11 cellular contexts compared by ENCODE assay signal in genomic region chr6:37576336-37576737, GRCh38.
A peak's percentile ranks its signal among the peaks of the same experiment; 100 is the strongest.
DNase-seq lines count a peak whose midpoint lies in the region; ATAC-seq and TF ChIP-seq lines count a peak whose summit lies in the region.
"Had no signal": no experiment of that assay in that cellular context is flagged by ENCODE, and none has a peak within 500 bp of the region (broad histone marks: within the 10 kb centered on the region; RNA-seq: fewer than 3 reads in every experiment).

No MANE protein-coding gene starts in this region.

- no peak for TF ChIP-seq POLR2A in NB4 (IDR thresholded peaks at IDR 0.05; ENCODE audit: extremely low read depth, insufficient read length)

- H3K36me3 Mint-ChIP-seq in osteocyte (ENCODE audit: unreplicated experiment) = no peaks in the 10 kb centered on the region
- H3K36me3 Mint-ChIP-seq: naive B cell had no signal

- no peak for ATAC-seq in HG03025 (IDR thresholded peaks at IDR 0.05; ENCODE audit: low FRiP score, unreplicated experiment)
- ATAC-seq: activated CD4-positive, CD25-positive, alpha-beta regulatory T cell treated with anti-CD3 and anti-CD28 coated beads, Interleukin-2, amount 50 U/mL, for 24 hours; activated T-helper 17 cell treated with anti-CD3 and anti-CD28 coated beads, Interleukin-2, amount 50 U/mL, for 72 hours had no signal

- H3K27me3 Mint-ChIP-seq in osteocyte (ENCODE audit: unreplicated experiment) = no peaks in the 10 kb centered on the region
- H3K27me3 Mint-ChIP-seq: activated T-helper 17 cell treated with anti-CD3 and anti-CD28 coated beads, Interleukin-2, amount 50 U/mL, for 72 hours; naive B cell had no signal

- TF ChIP-seq CTCF in NB4 (IDR thresholded peaks at IDR 0.05; ENCODE audit: low read depth, low read length) (no peak), choroid plexus epithelial cell (conservative IDR thresholded peaks at IDR 0.05; ENCODE audit: low read depth, low read length) (no peak), osteoblast (IDR thresholded peaks at IDR 0.05; ENCODE audit: extremely low read depth, low read depth, low read length) (no peak), osteocyte (IDR thresholded peaks at IDR 0.05) (no peak)

- H3K4me2 ChIP-seq in osteoblast (ENCODE audit: insufficient read depth, low read length) = no peak overlapping the region

- H3K4me1 ChIP-seq in osteoblast (ENCODE audit: insufficient read depth, low read length) = peaks cover 10% of the 10 kb centered on the region

- H3K4me1 Mint-ChIP-seq in osteocyte (ENCODE audit: unreplicated experiment) = peaks cover 11% of the 10 kb centered on the region
- H3K4me1 Mint-ChIP-seq: activated T-helper 17 cell treated with anti-CD3 and anti-CD28 coated beads, Interleukin-2, amount 50 U/mL, for 72 hours had no signal

- H3K9me3 Mint-ChIP-seq in osteocyte (ENCODE audit: unreplicated experiment) = no peaks in the 10 kb centered on the region
- H3K9me3 Mint-ChIP-seq: activated T-helper 17 cell treated with anti-CD3 and anti-CD28 coated beads, Interleukin-2, amount 50 U/mL, for 72 hours; naive B cell had no signal

- no peaks in the 10 kb centered on the region for H3K79me2 ChIP-seq in osteoblast (ENCODE audit: insufficient read depth, low read length)

- DNase-seq in ELF-1 (ENCODE audit: low read depth, low spot score) = peak; percentile 50
- peak; percentile 32 for DNase-seq in NB4 (ENCODE audit: low read depth)
- DNase-seq in choroid plexus epithelial cell (ENCODE audit: low read depth) = peak; percentile 27
- peak; percentile 92 for DNase-seq in osteoblast (ENCODE audit: insufficient read length, low spot score, missing footprints)
- DNase-seq in SKM-1 (lab: John Stamatoyannopoulos, UW; ENCODE audit: unreplicated experiment) = no peak
- no peak for DNase-seq in osteocyte (ENCODE audit: extremely low spot score, unreplicated experiment)
- DNase-seq: DMS79, naive B cell had no signal

- H3K27me3 ChIP-seq in osteoblast (ENCODE audit: insufficient read depth, low read length) = peaks cover 7% of the 10 kb centered on the region

- H3K27ac Mint-ChIP-seq in osteocyte (ENCODE audit: unreplicated experiment) = no peak overlapping the region
- H3K27ac Mint-ChIP-seq: activated T-helper 17 cell treated with anti-CD3 and anti-CD28 coated beads, Interleukin-2, amount 50 U/mL, for 72 hours had no signal

- no peaks in the 10 kb centered on the region for H3K9me3 ChIP-seq in osteoblast (ENCODE audit: low read depth, low read length)

- H4K20me1 ChIP-seq in osteoblast (ENCODE audit: insufficient read depth, low read length) = no peaks in the 10 kb centered on the region

- H3K27ac ChIP-seq in osteoblast (ENCODE audit: low read depth, low read length) = no peak overlapping the region

- no peaks in the 10 kb centered on the region for H3K36me3 ChIP-seq in osteoblast (ENCODE audit: insufficient read depth, low read length)

- no peak overlapping the region for H3K4me3 Mint-ChIP-seq in osteocyte (ENCODE audit: unreplicated experiment)
- H3K4me3 Mint-ChIP-seq: activated T-helper 17 cell treated with anti-CD3 and anti-CD28 coated beads, Interleukin-2, amount 50 U/mL, for 72 hours had no signal

- H3K4me3 ChIP-seq in NB4 (ENCODE audit: low read depth, low read length) (no peak overlapping the region), choroid plexus epithelial cell (ENCODE audit: low read depth, low read length) (no peak overlapping the region), osteoblast (ENCODE audit: insufficient read depth, low read length) (no peak overlapping the region)

- no peak overlapping the region for H2AFZ ChIP-seq in osteoblast (ENCODE audit: low read length)

Comparison
In these comparisons a context has a peak if more than half of its experiments do, and no peak if none do; other contexts are left out.
1. DNase-seq: peak in ELF-1 (single experiment), NB4 (single experiment), choroid plexus epithelial cell (single experiment) and osteoblast (single experiment); none in SKM-1 (single experiment) and osteocyte (single experiment).